Comparison of ENCODE assay signal across 14 cellular contexts in genomic region chr6:37435373-37435772, GRCh38. TPM values are rescaled to one million over a fixed set of nuclear protein-coding genes. Genes with fewer than 3 reads are reported as not detected.
A peak's percentile ranks its signal among the peaks of the same experiment; 100 is the strongest.
DNase-seq lines count a peak whose midpoint lies in the region; ATAC-seq and TF ChIP-seq lines count a peak whose summit lies in the region.
"Had no signal": no experiment of that assay in that cellular context is flagged by ENCODE, and none has a peak within 500 bp of the region (broad histone marks: within the 10 kb centered on the region; RNA-seq: fewer than 3 reads in every experiment).

No MANE protein-coding gene starts in this region.

- peaks cover 27% of the 10 kb centered on the region for H3K4me1 Mint-ChIP-seq in T-helper 2 cell treated with Interferon-gamma antibody and Interleukin-4, amounts not matched to agents 5 μg/mL and 100 μg/mL, for 36 hours (ENCODE audit: low read depth)

- H3K36me3 ChIP-seq in KMS-11 (ENCODE audit: insufficient read depth) = no peaks in the 10 kb centered on the region
- H3K36me3 ChIP-seq in adipocyte (ENCODE audit: control insufficient read depth, insufficient read depth, low read length, severe bottlenecking) = peaks cover 28% of the 10 kb centered on the region
- H3K36me3 ChIP-seq in neural cell (ENCODE audit: insufficient read depth, low read length) = peaks cover 7% of the 10 kb centered on the region

- H3K4me3 ChIP-seq in KMS-11 (IDR thresholded peaks at IDR 0.05; ENCODE audit: insufficient read depth, low read depth, low read length) (no peak overlapping the region), adipocyte (ENCODE audit: low read length) (no peak overlapping the region), neural cell (ENCODE audit: low read length) (peak overlapping the region; percentile 23)
- H3K4me3 ChIP-seq: heart left ventricle, upper lobe of left lung had no signal

- H3K9me2 ChIP-seq in neural cell (ENCODE audit: insufficient read depth, low read length) = no peaks in the 10 kb centered on the region

- H4K20me1 ChIP-seq in KMS-11 (ENCODE audit: insufficient read depth) (no peaks in the 10 kb centered on the region), neural cell (ENCODE audit: insufficient read depth) (no peaks in the 10 kb centered on the region)

- ATAC-seq in HG03460 (IDR thresholded peaks at IDR 0.05; ENCODE audit: unreplicated experiment) (no peak), GM21619 (IDR thresholded peaks at IDR 0.05; ENCODE audit: unreplicated experiment) (no peak)
- ATAC-seq: activated T-cell treated with anti-CD3 and anti-CD28 coated beads, Interleukin-2, amount 50 U/mL, for 4 hours; heart left ventricle had no signal

- H3K4me1 ChIP-seq in KMS-11 (ENCODE audit: low read depth, poor library complexity, severe bottlenecking) (peaks cover 17% of the 10 kb centered on the region), adipocyte (ENCODE audit: control insufficient read depth, insufficient read depth, low read length) (peaks cover 22% of the 10 kb centered on the region)

- H3K9ac ChIP-seq in KMS-11 = no peak overlapping the region
- H3K9ac ChIP-seq in adipocyte (ENCODE audit: low read length) = peak overlapping the region; percentile 6
- H3K9ac ChIP-seq in neural cell (ENCODE audit: low read length) = no peak overlapping the region

- H3K9me3 ChIP-seq in adipocyte (ENCODE audit: control insufficient read depth, low read length) (no peaks in the 10 kb centered on the region), neural cell (ENCODE audit: low read length) (no peaks in the 10 kb centered on the region)
- H3K9me3 ChIP-seq: heart left ventricle, upper lobe of left lung had no signal

- no peaks in the 10 kb centered on the region for H3K9me3 Mint-ChIP-seq in T-helper 2 cell treated with Interferon-gamma antibody and Interleukin-4, amounts not matched to agents 5 μg/mL and 100 μg/mL, for 36 hours
- H3K9me3 Mint-ChIP-seq: activated T-cell treated with anti-CD3 and anti-CD28 coated beads, Interleukin-2, amount 50 U/mL, for 4 hours had no signal

- H3K27me3 ChIP-seq in KMS-11 (ENCODE audit: insufficient read depth, low read depth) (no peaks in the 10 kb centered on the region), adipocyte (replicated peaks; ENCODE audit: control insufficient read depth, insufficient read depth, low read length) (no peaks in the 10 kb centered on the region), neural cell (ENCODE audit: insufficient read depth, low read depth, low read length) (no peaks in the 10 kb centered on the region)
- H3K27me3 ChIP-seq: heart left ventricle, upper lobe of left lung had no signal

- H3K4me2 ChIP-seq in KMS-11 (peak overlapping the region; percentile 84; the same call in 1 of the 2 replicates), neural cell (ENCODE audit: low read length) (no peak overlapping the region)

- H3K79me2 ChIP-seq in KMS-11 (ENCODE audit: insufficient read depth, low read depth) (peaks cover 21% of the 10 kb centered on the region; the same call in 1 of the 2 replicates), neural cell (replicated peaks; ENCODE audit: insufficient read depth, low read length) (peaks cover 18% of the 10 kb centered on the region)

- H2AFZ ChIP-seq in KMS-11 (ENCODE audit: low read depth) (no peak overlapping the region), neural cell (ENCODE audit: low read depth, low read length) (no peak overlapping the region)

- no peak for DNase-seq in T-helper 2 cell treated with Interferon-gamma antibody and Interleukin-4, amounts not matched to agents 5 μg/mL and 100 μg/mL, for 36 hours (ENCODE audit: low spot score)
- DNase-seq in T-helper 2 cell (no peak), adipocyte (ENCODE audit: low read depth) (no peak)
- no peak for DNase-seq in activated CD8-positive, alpha-beta memory T cell treated with anti-CD3 and anti-CD28 coated beads, Interleukin-2, amount 50 U/mL, for 4 hours
- DNase-seq: ACHN; activated CD4-positive, CD25-positive, alpha-beta regulatory T cell; activated T-cell treated with anti-CD3 and anti-CD28 coated beads, Interleukin-2, amount 50 U/mL, for 4 hours; heart left ventricle; NCI-H1930; upper lobe of left lung had no signal

- TF ChIP-seq RAD21 in neural cell (conservative IDR thresholded peaks at IDR 0.05) = no peak

- H3K36me3 Mint-ChIP-seq in T-helper 2 cell treated with Interferon-gamma antibody and Interleukin-4, amounts not matched to agents 5 μg/mL and 100 μg/mL, for 36 hours (ENCODE audit: low read depth) = peaks cover 37% of the 10 kb centered on the region

- no peak overlapping the region for H3K27ac Mint-ChIP-seq in T-helper 2 cell treated with Interferon-gamma antibody and Interleukin-4, amounts not matched to agents 5 μg/mL and 100 μg/mL, for 36 hours

- H3K27ac ChIP-seq in KMS-11 = no peak overlapping the region
- no peak overlapping the region for H3K27ac ChIP-seq in neural cell (ENCODE audit: low read length)
- H3K27ac ChIP-seq: heart left ventricle, upper lobe of left lung had no signal

- no peak for TF ChIP-seq EP300 in neural cell (conservative IDR thresholded peaks at IDR 0.05; ENCODE audit: poor library complexity, severe bottlenecking)

- no peaks in the 10 kb centered on the region for H3K27me3 Mint-ChIP-seq in T-helper 2 cell treated with Interferon-gamma antibody and Interleukin-4, amounts not matched to agents 5 μg/mL and 100 μg/mL, for 36 hours (ENCODE audit: low read depth)

- no peaks in the 10 kb centered on the region for H3F3A ChIP-seq in neural cell (ENCODE audit: insufficient read depth, low read length, poor library complexity, severe bottlenecking)

- TF ChIP-seq CTCF in KMS-11 (conservative IDR thresholded peaks at IDR 0.05; ENCODE audit: low read depth, low read length) = no peak
- TF ChIP-seq CTCF in neural cell (IDR thresholded peaks at IDR 0.05; ENCODE audit: poor library complexity, severe bottlenecking) = no peak

- H3K4me3 Mint-ChIP-seq in T-helper 2 cell treated with Interferon-gamma antibody and Interleukin-4, amounts not matched to agents 5 μg/mL and 100 μg/mL, for 36 hours = peak overlapping the region; percentile 96

TF ChIP-seq in neural cell, 6 proteins besides CTCF, POLR2A, EP300 and RAD21:
- TF ChIP-seq SMC3 (conservative IDR thresholded peaks at IDR 0.05; ENCODE audit: poor library complexity) (no peak), MXI1 (conservative IDR thresholded peaks at IDR 0.05; ENCODE audit: poor library complexity, severe bottlenecking) (no peak), REST (IDR thresholded peaks at IDR 0.05; ENCODE audit: borderline replicate concordance) (no peak), POLR2AphosphoS5 (IDR thresholded peaks at IDR 0.05) (no peak), TAF1 (IDR thresholded peaks at IDR 0.05; ENCODE audit: low read depth) (no peak), EZH2 (IDR thresholded peaks at IDR 0.05; ENCODE audit: borderline replicate concordance, insufficient read depth, low read length, poor library complexity, severe bottlenecking) (no peak)

RNA-seq across cellular contexts. Expression of gene CMTR1, which starts 2.4 kb away (rescaled TPM):
- 64.1 and 65.0 TPM in 2 replicates for polyA plus RNA-seq in neural cell
- 52.1 and 58.6 TPM in 2 replicates for polyA minus RNA-seq in neural cell
